8 cellular contexts compared by ENCODE assay signal in genomic region chr7:50696810-50697582, GRCh38.
A peak's percentile ranks its signal among the peaks of the same experiment; 100 is the strongest.
DNase-seq lines count a peak whose midpoint lies in the region; ATAC-seq, FAIRE-seq and TF ChIP-seq lines count a peak whose summit lies in the region.

No MANE protein-coding gene starts in this region.

- peak; percentile 38 for TF ChIP-seq RAD21 in Ishikawa (IDR thresholded peaks at IDR 0.05; ENCODE audit: low read depth)

- H3K4me3 ChIP-seq in astrocyte of the cerebellum (ENCODE audit: low read depth, low read length) (no peak overlapping the region), mucosa of descending colon (no peak overlapping the region)

- intact Hi-C loops in mucosa of descending colon (cut with DNase I, micrococcal nuclease): no loop called here

- DNase-seq in D721Med (ENCODE audit: insufficient read length, low spot score) (no peak), astrocyte of the cerebellum (ENCODE audit: low read depth) (no peak), mucosa of descending colon (peak in 1 of 3 donors; percentile 29), cerebellum (ENCODE audit: low spot score) (no peak), occipital lobe (lab: John Stamatoyannopoulos, UW) (no peak)
- no peak for DNase-seq in activated CD4-positive, CD25-positive, alpha-beta regulatory T cell (lab: John Stamatoyannopoulos, UW)

- peak; percentile 41 for ATAC-seq in mucosa of descending colon
- no peak for ATAC-seq in HG02610 (IDR thresholded peaks at IDR 0.05; ENCODE audit: unreplicated experiment)

- H3K4me1 ChIP-seq in mucosa of descending colon (ENCODE audit: low read depth): peaks cover 6% of the 10 kb centered on the region

- no peaks in the 10 kb centered on the region for H3K9me3 ChIP-seq in mucosa of descending colon

- in situ Hi-C loops in astrocyte of the cerebellum (cut with HindIII; ENCODE audit: low sequenced_read_pairs): no loop called here

- TF ChIP-seq EP300 in Ishikawa (IDR thresholded peaks at IDR 0.05; ENCODE audit: borderline replicate concordance): no peak

- TF ChIP-seq CTCF in D721Med (IDR thresholded peaks at IDR 0.05; ENCODE audit: insufficient read depth, missing control alignments): peak; percentile 37
- peak; percentile 48 for TF ChIP-seq CTCF in astrocyte of the cerebellum (IDR thresholded peaks at IDR 0.05; ENCODE audit: low read depth, low read length, missing control alignments)
- no peak for TF ChIP-seq CTCF in mucosa of descending colon (IDR thresholded peaks at IDR 0.05)

- no peaks in the 10 kb centered on the region for H3K36me3 ChIP-seq in mucosa of descending colon (ENCODE audit: low read depth)

- no peak for FAIRE-seq in D721Med (lab: Jason Lieb, UNC)

TF ChIP-seq in Ishikawa, 13 proteins besides CTCF, POLR2A, EP300 and RAD21:
- TF ChIP-seq USF1 (IDR thresholded peaks at IDR 0.05) (no peak), TCF12 (IDR thresholded peaks at IDR 0.05; ENCODE audit: low read depth) (no peak), EGR1 (IDR thresholded peaks at IDR 0.05) (no peak), CEBPB (IDR thresholded peaks at IDR 0.05) (no peak), YY1 (IDR thresholded peaks at IDR 0.05; ENCODE audit: low read depth) (no peak), NFIC (IDR thresholded peaks at IDR 0.05) (no peak), TEAD4 (IDR thresholded peaks at IDR 0.05) (no peak), REST (IDR thresholded peaks at IDR 0.05; ENCODE audit: low read depth) (no peak)
